Comparison of ENCODE assay signal across 18 cellular contexts in the genomic region with DNA sequence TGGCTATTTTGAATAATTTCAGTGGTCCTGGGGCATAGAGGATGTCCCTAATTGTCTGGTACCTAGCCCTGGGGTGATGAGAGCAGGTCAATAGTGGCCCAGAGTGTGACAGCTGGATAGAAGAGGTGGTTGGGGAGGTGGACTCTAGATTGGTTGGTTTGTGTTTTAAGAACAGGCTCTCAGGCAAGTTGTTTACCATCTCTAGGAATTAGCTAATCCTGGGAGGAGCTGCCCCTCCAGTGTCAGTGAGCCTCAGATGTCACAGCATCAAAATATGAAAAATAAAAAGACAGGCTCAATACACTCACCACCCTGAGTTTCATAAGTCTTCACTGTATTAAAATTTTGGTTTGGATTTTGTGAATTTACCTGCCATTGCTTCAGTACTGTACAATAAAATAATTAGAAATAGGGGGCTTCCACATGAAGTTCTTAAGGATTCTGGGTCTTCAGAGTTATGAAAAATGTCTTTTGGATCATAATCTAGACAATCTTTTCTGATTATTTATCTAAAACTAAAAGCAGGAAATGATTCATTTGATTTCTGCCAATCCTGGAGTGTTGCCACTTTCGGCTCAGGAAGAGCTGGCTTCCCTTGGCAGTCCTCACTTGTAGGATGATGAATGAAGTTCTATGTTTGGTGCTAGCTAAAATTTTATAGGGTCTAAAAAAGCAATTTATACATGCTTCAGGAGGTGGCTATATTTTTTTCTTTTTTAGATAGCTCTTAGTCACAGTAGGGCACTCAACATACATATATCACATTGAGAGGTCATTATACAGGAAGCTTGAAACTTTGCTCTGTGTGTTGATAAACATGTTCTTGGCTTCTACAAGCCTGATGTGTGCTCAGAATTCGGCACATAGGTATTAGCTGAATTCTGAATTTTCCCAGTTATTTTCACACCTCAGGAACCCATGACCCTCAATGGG.
DNase-seq lines count a peak whose midpoint lies in the region; ATAC-seq, FAIRE-seq and TF ChIP-seq lines count a peak whose summit lies in the region.
"Had no signal": no experiment of that assay in that cellular context is flagged by ENCODE, and none has a peak within 500 bp of the region (broad histone marks: within the 10 kb centered on the region; RNA-seq: fewer than 3 reads in every experiment).

No MANE protein-coding gene starts in this region.

- H3K27me3 ChIP-seq in liver (ENCODE audit: control insufficient read depth in 4 of 4, insufficient read depth in 4 of 4, low read length in 3 of 4) (no peaks in the 10 kb centered on the region), HepG2 (ENCODE audit: control insufficient read depth in 1 of 2, insufficient read depth in 2 of 2, low read length in 2 of 2) (no peaks in the 10 kb centered on the region), muscle layer of colon (ENCODE audit: control insufficient read depth in 1 of 2, insufficient read depth in 2 of 2, low read length in 2 of 2) (no peaks in the 10 kb centered on the region), smooth muscle cell (ENCODE audit: low read depth) (no peaks in the 10 kb centered on the region)
- H3K27me3 ChIP-seq: Peyer's patch had no signal

- H4K20me1 ChIP-seq in HepG2 (ENCODE audit: insufficient read depth, low read length) (no peaks in the 10 kb centered on the region), smooth muscle cell (ENCODE audit: low read depth) (no peaks in the 10 kb centered on the region)

- TF ChIP-seq CTCF in liver (IDR thresholded peaks at IDR 0.05; ENCODE audit: low read depth, low read length, missing input control) (no peak), HepG2 (CRISPR knock-in tag; IDR thresholded peaks at IDR 0.05) (no peak), choroid plexus epithelial cell (conservative IDR thresholded peaks at IDR 0.05; ENCODE audit: low read depth, low read length) (no peak), smooth muscle cell (IDR thresholded peaks at IDR 0.05; ENCODE audit: borderline replicate concordance, insufficient read depth, poor library complexity, severe bottlenecking) (no peak)

- H2AFZ ChIP-seq in HepG2 (ENCODE audit: low read length), result no peak overlapping the region
- no peak overlapping the region for H2AFZ ChIP-seq in smooth muscle cell (ENCODE audit: low read depth)

- H3K4me3 ChIP-seq in liver (ENCODE audit: low read depth in 1 of 3, low read length in 3 of 3) (no peak overlapping the region), HepG2 (replicated peaks in 1 of 3; ENCODE audit: insufficient read depth in 1 of 3, low read depth in 2 of 3, low read length in 3 of 3) (no peak overlapping the region), choroid plexus epithelial cell (ENCODE audit: low read depth, low read length) (no peak overlapping the region), muscle layer of colon (ENCODE audit: low read depth in 1 of 2, low read length in 2 of 2) (no peak overlapping the region), smooth muscle cell (no peak overlapping the region)
- H3K4me3 ChIP-seq: Peyer's patch had no signal

- DNase-seq in HepG2 (ENCODE audit: low spot score) (no peak), choroid plexus epithelial cell (ENCODE audit: low read depth) (peak; percentile 4), smooth muscle cell (lab: John Stamatoyannopoulos, UW; ENCODE audit: unreplicated experiment) (no peak)
- DNase-seq in stimulated activated CD4-positive, alpha-beta T cell treated with anti-CD3 and anti-CD28 coated beads, Interleukin-4, amount 100 ng/mL, for 24 hours, result no peak
- no peak for DNase-seq in effector CD8-positive, alpha-beta T cell (lab: John Stamatoyannopoulos, UW)
- no peak for DNase-seq in activated CD4-positive, alpha-beta T cell treated with anti-CD3 and anti-CD28 coated beads, Interleukin-2, amount 10 ng/mL, durations not matched to agents 7 days and 5 days
- DNase-seq: activated B cell treated with CpG ODN at 0.5 μM for 24 hours; activated CD8-positive, alpha-beta memory T cell treated with anti-CD3 and anti-CD28 coated beads, Interleukin-2, amount 50 U/mL, for 48 hours; activated naive CD4-positive, alpha-beta T cell treated with anti-CD3 and anti-CD28 coated beads for 36 hours; COR-L47; naive thymus-derived CD8-positive, alpha-beta T cell; NCI-H1105 treated with DMSO at 0.1 percent for 48 hours; NCI-H510A treated with DMSO at 0.1 percent for 48 hours; Peyer's patch; stimulated activated CD4-positive, alpha-beta T cell treated with anti-CD3 and anti-CD28 coated beads, Interleukin-4, amount 100 ng/mL, for 4 hours; stimulated activated naive B cell treated with anti-CD40 and anti-IgM and Interleukin-4, amounts not matched to agents 10 μg/mL and 1 μg/mL and 100 μg/mL, for 72 hours had no signal

- H3K27ac ChIP-seq in liver (ENCODE audit: low read depth in 1 of 2, low read length in 2 of 2) (peak overlapping the region; percentile 3 to 46), HepG2 (ENCODE audit: extremely low read length, insufficient read depth, low read length) (no peak overlapping the region), muscle layer of colon (ENCODE audit: low read depth, low read length) (peak overlapping the region; percentile 26), smooth muscle cell (ENCODE audit: low read depth) (no peak overlapping the region)
- H3K27ac ChIP-seq: Peyer's patch had no signal

- H3F3A ChIP-seq in smooth muscle cell (ENCODE audit: low read depth), result no peaks in the 10 kb centered on the region

- H3K9me3 ChIP-seq in liver (ENCODE audit: control insufficient read depth in 4 of 4, low read length in 3 of 4), result no peaks in the 10 kb centered on the region
- no peaks in the 10 kb centered on the region for H3K9me3 ChIP-seq in HepG2 (ENCODE audit: low read length)
- no peaks in the 10 kb centered on the region for H3K9me3 ChIP-seq in muscle layer of colon (ENCODE audit: low read length)
- no peaks in the 10 kb centered on the region for H3K9me3 ChIP-seq in smooth muscle cell (replicated peaks; ENCODE audit: low read depth)
- H3K9me3 ChIP-seq: Peyer's patch had no signal

- no peaks in the 10 kb centered on the region for H3K79me2 ChIP-seq in HepG2 (ENCODE audit: insufficient read depth, low read length)
- H3K79me2 ChIP-seq in smooth muscle cell (ENCODE audit: low read depth), result no peaks in the 10 kb centered on the region

- H3K4me1 ChIP-seq in liver (ENCODE audit: control insufficient read depth in 4 of 4, insufficient read depth in 4 of 4, low read length in 3 of 4), result peaks cover 0 to 11% (median 0%) of the 10 kb centered on the region in 4 donors
- H3K4me1 ChIP-seq in HepG2 (ENCODE audit: insufficient read depth, low read length), result no peaks in the 10 kb centered on the region
- peaks cover 28% of the 10 kb centered on the region for H3K4me1 ChIP-seq in muscle layer of colon (ENCODE audit: insufficient read depth, low read length)
- H3K4me1 ChIP-seq in smooth muscle cell (ENCODE audit: low read depth), result no peaks in the 10 kb centered on the region
- H3K4me1 ChIP-seq: Peyer's patch had no signal

- no peaks in the 10 kb centered on the region for H3K36me3 Mint-ChIP-seq in activated CD4-positive, alpha-beta T cell treated with anti-CD3 and anti-CD28 coated beads, Interleukin-2, amount 10 ng/mL, durations not matched to agents 7 days and 5 days (ENCODE audit: low read depth)
- H3K36me3 Mint-ChIP-seq: stimulated activated naive B cell treated with anti-CD40 and anti-IgM and Interleukin-4, amounts not matched to agents 10 μg/mL and 1 μg/mL and 100 μg/mL, for 72 hours had no signal

- TF ChIP-seq POLR2A in HepG2 (IDR thresholded peaks at IDR 0.05; ENCODE audit: insufficient read depth in 1 of 2, low read depth in 2 of 2, low read length in 2 of 2), result no peak

- H3K9ac ChIP-seq in liver (ENCODE audit: low read depth in 1 of 2, low read length in 2 of 2) (no peak overlapping the region), HepG2 (ENCODE audit: insufficient read depth, low read depth, low read length) (no peak overlapping the region), muscle layer of colon (ENCODE audit: low read length) (no peak overlapping the region), smooth muscle cell (ENCODE audit: low read depth) (no peak overlapping the region)

- no TSS peak for BruUV-seq in HepG2 (replicated peaks; lab: Mats Ljungman, UMichigan)

- FAIRE-seq in HepG2 (lab: Jason Lieb, UNC), result no peak

- in situ Hi-C loops in HepG2 (cut with HindIII; ENCODE audit: extremely low pct_ligation_motif_present, low pct_unique_long_range_greater_than_20kb), result no loop called here

- no peak overlapping the region for H3K4me3 Mint-ChIP-seq in activated CD4-positive, alpha-beta T cell treated with anti-CD3 and anti-CD28 coated beads, Interleukin-2, amount 10 ng/mL, durations not matched to agents 7 days and 5 days
- H3K4me3 Mint-ChIP-seq: activated B cell treated with CpG ODN at 0.5 μM for 24 hours; activated naive CD4-positive, alpha-beta T cell treated with anti-CD3 and anti-CD28 coated beads for 36 hours; naive thymus-derived CD8-positive, alpha-beta T cell; stimulated activated naive B cell treated with anti-CD40 and anti-IgM and Interleukin-4, amounts not matched to agents 10 μg/mL and 1 μg/mL and 100 μg/mL, for 72 hours had no signal

- ATAC-seq in HepG2, result no peak
- ATAC-seq: naive thymus-derived CD8-positive, alpha-beta T cell; stimulated activated naive B cell treated with anti-CD40 and anti-IgM and Interleukin-4, amounts not matched to agents 10 μg/mL and 1 μg/mL and 100 μg/mL, for 72 hours had no signal

- no peaks in the 10 kb centered on the region for H3K27me3 Mint-ChIP-seq in activated CD4-positive, alpha-beta T cell treated with anti-CD3 and anti-CD28 coated beads, Interleukin-2, amount 10 ng/mL, durations not matched to agents 7 days and 5 days
- H3K27me3 Mint-ChIP-seq: activated B cell treated with CpG ODN at 0.5 μM for 24 hours had no signal

- no peaks in the 10 kb centered on the region for H3K36me3 ChIP-seq in liver (ENCODE audit: control insufficient read depth in 4 of 4, insufficient read depth in 3 of 4, low read depth in 1 of 4, low read length in 3 of 4)
- no peaks in the 10 kb centered on the region for H3K36me3 ChIP-seq in HepG2 (replicated peaks in 1 of 2; ENCODE audit: control insufficient read depth in 1 of 2, insufficient read depth in 2 of 2, low read length in 2 of 2)
- no peaks in the 10 kb centered on the region for H3K36me3 ChIP-seq in muscle layer of colon (ENCODE audit: insufficient read depth, low read length)
- no peaks in the 10 kb centered on the region for H3K36me3 ChIP-seq in smooth muscle cell (ENCODE audit: low read depth)
- H3K36me3 ChIP-seq: Peyer's patch had no signal

- intact Hi-C loops in HepG2 (cut with micrococcal nuclease; ENCODE audit: unreplicated experiment), result no loop called here

- 14% methylated on average over 2 of the region's 2 CpGs for WGBS in liver
- WGBS in HepG2 (ENCODE audit: low lambda C conversion rate), result 54% methylated on average over 2 of the region's 2 CpGs
- 95% methylated on average over 2 of the region's 2 CpGs for WGBS in smooth muscle cell (ENCODE audit: low lambda C conversion rate)

- H3K4me1 Mint-ChIP-seq in activated CD4-positive, alpha-beta T cell treated with anti-CD3 and anti-CD28 coated beads, Interleukin-2, amount 10 ng/mL, durations not matched to agents 7 days and 5 days, result no peaks in the 10 kb centered on the region
- H3K4me1 Mint-ChIP-seq: activated B cell treated with CpG ODN at 0.5 μM for 24 hours; naive thymus-derived CD8-positive, alpha-beta T cell; stimulated activated naive B cell treated with anti-CD40 and anti-IgM and Interleukin-4, amounts not matched to agents 10 μg/mL and 1 μg/mL and 100 μg/mL, for 72 hours had no signal

- no peak overlapping the region for H3K27ac Mint-ChIP-seq in activated CD4-positive, alpha-beta T cell treated with anti-CD3 and anti-CD28 coated beads, Interleukin-2, amount 10 ng/mL, durations not matched to agents 7 days and 5 days
- H3K27ac Mint-ChIP-seq: activated B cell treated with CpG ODN at 0.5 μM for 24 hours; activated naive CD4-positive, alpha-beta T cell treated with anti-CD3 and anti-CD28 coated beads for 36 hours; naive thymus-derived CD8-positive, alpha-beta T cell; stimulated activated naive B cell treated with anti-CD40 and anti-IgM and Interleukin-4, amounts not matched to agents 10 μg/mL and 1 μg/mL and 100 μg/mL, for 72 hours had no signal

- CTCF ChIA-PET in HepG2 (lab: Yijun Ruan, JAX; ENCODE audit: low intra/inter-chr PET ratio, low total read pairs), result no interaction called here
- CTCF ChIA-PET in activated CD4-positive, alpha-beta T cell treated with anti-CD3 and anti-CD28 coated beads, Interleukin-2, amount 10 ng/mL, durations not matched to agents 7 days and 5 days (lab: Charles Lee), result no interaction called here

- H3K9me3 Mint-ChIP-seq in activated CD4-positive, alpha-beta T cell treated with anti-CD3 and anti-CD28 coated beads, Interleukin-2, amount 10 ng/mL, durations not matched to agents 7 days and 5 days, result no peaks in the 10 kb centered on the region
- H3K9me3 Mint-ChIP-seq: activated B cell treated with CpG ODN at 0.5 μM for 24 hours; activated naive CD4-positive, alpha-beta T cell treated with anti-CD3 and anti-CD28 coated beads for 36 hours; stimulated activated naive B cell treated with anti-CD40 and anti-IgM and Interleukin-4, amounts not matched to agents 10 μg/mL and 1 μg/mL and 100 μg/mL, for 72 hours had no signal

- no peak overlapping the region for H3K4me2 ChIP-seq in HepG2 (ENCODE audit: low read depth, low read length)
- no peak overlapping the region for H3K4me2 ChIP-seq in smooth muscle cell

- POLR2A ChIA-PET in HepG2 (lab: Yijun Ruan, JAX), result no interaction called here
- POLR2A ChIA-PET in activated CD4-positive, alpha-beta T cell treated with anti-CD3 and anti-CD28 coated beads, Interleukin-2, amount 10 ng/mL, durations not matched to agents 7 days and 5 days (lab: Charles Lee), result no interaction called here

- TF ChIP-seq RAD21 in liver (IDR thresholded peaks at IDR 0.05) (no peak), HepG2 (CRISPR knock-in tag; IDR thresholded peaks at IDR 0.05) (no peak)

- TF ChIP-seq EP300 in HepG2 (IDR thresholded peaks at IDR 0.05; ENCODE audit: low read depth in 2 of 2, low read length in 2 of 2) (no peak), HepG2 (CRISPR knock-in tag; IDR thresholded peaks at IDR 0.05; ENCODE audit: borderline replicate concordance) (no peak)

Comparison
In these comparisons a context has a peak if more than half of its experiments do, and no peak if none do; other contexts are left out.
1. H3K27ac ChIP-seq: peak in liver (2 of 2) and muscle layer of colon (single experiment); none in HepG2 (single experiment) and smooth muscle cell (single experiment).